Comparison of ENCODE assay signal across 1 cellular context in the genomic region with DNA sequence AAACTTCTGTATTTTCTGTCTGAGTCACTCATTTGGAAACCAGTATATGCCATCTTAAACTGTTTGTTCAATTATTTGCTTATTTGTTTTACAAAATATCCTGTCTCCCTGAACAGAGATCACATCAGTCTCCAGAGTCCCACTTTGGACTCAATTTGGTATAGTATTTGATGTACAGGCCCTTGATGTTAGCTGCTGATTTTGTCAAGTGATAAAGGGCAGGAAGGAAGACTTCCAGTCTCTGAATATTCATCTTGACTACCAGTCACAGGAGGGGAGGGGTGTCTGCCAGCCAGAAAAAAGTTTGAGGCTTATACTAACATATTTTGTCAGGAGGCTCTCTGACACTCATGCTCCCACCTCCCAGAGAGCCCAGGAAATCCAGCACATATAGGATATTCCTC.
TF ChIP-seq lines count a peak whose summit lies in the region.

No MANE protein-coding gene starts in this region.

TF ChIP-seq in HepG2, 621 proteins besides CTCF, POLR2A, EP300 and RAD21 (continued from another document):
- TF ChIP-seq NFAT5 (CRISPR knock-in tag; IDR thresholded peaks at IDR 0.05) = no peak
- TF ChIP-seq KAT7 (CRISPR knock-in tag; IDR thresholded peaks at IDR 0.05; ENCODE audit: borderline replicate concordance) = no peak
